9 cellular contexts compared by ENCODE assay signal in the genomic region with DNA sequence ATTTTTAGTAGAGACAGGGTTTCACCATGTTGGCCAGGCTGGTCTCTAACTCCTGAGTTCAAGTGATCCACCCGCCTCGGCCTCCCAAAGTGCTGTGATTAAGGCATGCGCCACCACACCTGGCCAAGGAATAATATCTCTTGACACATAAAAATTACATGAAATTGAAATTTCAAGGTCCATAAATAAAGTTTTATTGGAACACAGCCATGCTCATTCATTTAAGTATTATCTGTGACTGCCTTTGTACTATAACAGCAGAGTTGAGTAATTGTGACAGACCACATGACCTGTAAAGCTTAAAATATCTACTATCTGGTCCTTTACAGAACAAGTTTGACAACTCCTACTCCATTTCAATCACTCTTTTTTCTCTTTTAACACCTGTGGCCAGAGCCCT. TPM values are rescaled to one million over a fixed set of nuclear protein-coding genes. Genes with fewer than 3 reads are reported as not detected.
"Had no signal": no experiment of that assay in that cellular context is flagged by ENCODE, and none has a peak within 500 bp of the region (broad histone marks: within the 10 kb centered on the region; RNA-seq: fewer than 3 reads in every experiment).

No MANE protein-coding gene starts in this region.

- H2AFZ ChIP-seq: GM23338 had no signal

- H3K4me2 ChIP-seq: GM23338 had no signal

- H3K4me3 ChIP-seq: GM23338 had no signal

- FAIRE-seq: H1, H54, HTR-8/SVneo had no signal

- DNase-seq: H9, HCEC 1CT, IMR-90, KBM-7 had no signal

- ATAC-seq: GM23338 had no signal

RNA-seq across cellular contexts. Expression of a gene that starts 17.8 kb away (rescaled TPM):
- total RNA-seq: HT-29, IMR-90 had no signal
- polyA plus RNA-seq: IMR-90 had no signal
